Comparison of ENCODE assay signal across 8 cellular contexts in genomic region chr14:35121887-35122695, GRCh38. TPM values are rescaled to one million over a fixed set of nuclear protein-coding genes. Genes with fewer than 3 reads are reported as not detected.
DNase-seq lines count a peak whose midpoint lies in the region; ATAC-seq and TF ChIP-seq lines count a peak whose summit lies in the region.

TSS of gene PPP2R3C (minus strand) at chr14:35121990. CDS start at chr14:35121959, 31 bp downstream.
TSS of gene PRORP (plus strand) at chr14:35122552. CDS start at chr14:35123246, 694 bp downstream.

- H3K36me3 ChIP-seq in uterus = no peaks in the 10 kb centered on the region

- H3K27me3 ChIP-seq in right cardiac atrium (ENCODE audit: control insufficient read depth, insufficient read depth) = no peaks in the 10 kb centered on the region
- no peaks in the 10 kb centered on the region for H3K27me3 ChIP-seq in uterus

- DNase-seq in NCI-H187 treated with DMSO at 0.1 percent for 48 hours (lab: John Stamatoyannopoulos, UW) (peak; percentile 89), anterior cingulate cortex (lab: John Stamatoyannopoulos, UW) (peak; percentile 71 to 98 (median 90)), right cardiac atrium (peak; percentile 90 to 95 (median 94)), pulmonary artery endothelial cell (ENCODE audit: low read depth, low spot score) (peak; percentile 83), uterus (peak; percentile 84 to 90)

- peak in 1 of 4 experiments; percentile 4 for TF ChIP-seq CTCF in uterus (IDR thresholded peaks at IDR 0.05)

- TF ChIP-seq POLR2A in uterus (IDR thresholded peaks at IDR 0.05) = peak; percentile 20 to 56

- peak within 1 kb of the TSS; percentile 92 for H3K4me3 ChIP-seq in right cardiac atrium (ENCODE audit: low read length)
- H3K4me3 ChIP-seq in uterus = peak within 1 kb of the TSS; percentile 57 to 75

- intact Hi-C loops in T-helper 2 cell treated with Interferon-gamma antibody and Interleukin-4, amounts not matched to agents 100 ng/mL and 5 ng/mL, for 36 hours (cut with micrococcal nuclease) = loop anchor here (1.0 to 5.0 kb wide), 10 partner anchors 76 to 687 kb away; partner anchors contain the start of genes CFL2, FAM177A1, NFKBIA and PSMA6
- intact Hi-C loops in right cardiac atrium (cut with DNase I) (loop anchor here in 1 of 4 donors (2.0 to 10.0 kb wide), 2 partner anchors 63 to 293 kb away; no protein-coding TSS in a partner anchor), uterus (cut with DNase I; ENCODE audit: low total_unique reads) (no loop called here)

- peak; percentile 82 for ATAC-seq in GM18499 (IDR thresholded peaks at IDR 0.05; ENCODE audit: insufficient read depth, unreplicated experiment)
- peak; percentile 87 for ATAC-seq in HG02943 (IDR thresholded peaks at IDR 0.05; ENCODE audit: low read depth, unreplicated experiment)
- ATAC-seq in right cardiac atrium = peak; percentile 95 to 97

- H3K27ac ChIP-seq in right cardiac atrium (ENCODE audit: low read length) (peak within 1 kb of the TSS; percentile 99), uterus (peak within 1 kb of the TSS; percentile 94 to 96)

- no peaks in the 10 kb centered on the region for H3K4me1 ChIP-seq in right cardiac atrium (ENCODE audit: control insufficient read depth, insufficient read depth, low read length)
- peaks cover 0 to 9% of the 10 kb centered on the region in 2 donors for H3K4me1 ChIP-seq in uterus

- under 1% methylated on average over 57 of the region's 57 CpGs for WGBS in right cardiac atrium

- H3K9me3 ChIP-seq in right cardiac atrium (ENCODE audit: control insufficient read depth, low read length) (no peaks in the 10 kb centered on the region), uterus (no peaks in the 10 kb centered on the region)

RNA-seq across cellular contexts. Expression of gene PPP2R3C, which starts in this region (rescaled TPM):
- total RNA-seq in T-helper 2 cell treated with Interferon-gamma antibody and Interleukin-4, amounts not matched to agents 100 ng/mL and 5 ng/mL, for 36 hours = 46.0 and 46.4 TPM in 2 replicates
- total RNA-seq in right cardiac atrium (10 to 100 TPM; 22.6 to 29.5 (median 28.3) TPM), pulmonary artery endothelial cell (34.0 and 41.9 TPM in 2 replicates), uterus (10 to 100 TPM; 18.5 to 48.0 (median 29.4) TPM)
- 23.1 TPM for polyA plus RNA-seq in right cardiac atrium

RNA-seq across cellular contexts. Expression of gene PRORP, which starts in this region (rescaled TPM):
- total RNA-seq in T-helper 2 cell treated with Interferon-gamma antibody and Interleukin-4, amounts not matched to agents 100 ng/mL and 5 ng/mL, for 36 hours = 40.3 and 43.0 TPM in 2 replicates
- 10 to 100 TPM; 13.8 to 19.6 (median 17.9) TPM for total RNA-seq in right cardiac atrium
- 14.0 TPM for polyA plus RNA-seq in right cardiac atrium
- 31.0 and 36.2 TPM in 2 replicates for total RNA-seq in pulmonary artery endothelial cell
- 10 to 100 TPM in 3 of 4 donors, 1 to 10 TPM in 1; 5.0 to 57.1 (median 23.4) TPM for total RNA-seq in uterus

Comparison
In these comparisons a context has a peak if more than half of its experiments do, and no peak if none do; other contexts are left out.
1. Peak in every context shown above with its lines: DNase-seq, ATAC-seq, H3K4me3 ChIP-seq and H3K27ac ChIP-seq.